Comparison of ENCODE assay signal across 2 cellular contexts in the genomic region with DNA sequence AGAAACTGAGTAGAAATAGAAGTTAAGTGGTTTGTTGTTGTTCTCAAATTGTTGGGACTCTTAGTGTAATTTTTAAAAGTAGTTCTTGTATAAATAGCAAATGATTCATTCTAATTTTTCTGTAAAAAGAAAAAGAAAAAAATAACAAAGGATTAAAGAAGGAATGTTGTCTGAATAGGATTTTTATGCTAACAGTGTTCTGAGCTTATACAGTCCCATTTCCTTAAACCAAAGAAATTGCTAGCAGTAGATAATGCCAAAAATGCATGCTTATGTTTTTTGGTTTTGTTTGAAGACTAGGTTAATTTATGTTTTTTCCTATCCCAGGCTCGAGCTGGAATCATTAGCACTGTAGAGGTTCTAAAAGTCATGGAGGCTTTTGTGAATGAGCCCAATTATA.
TF ChIP-seq lines count a peak whose summit lies in the region.

No MANE protein-coding gene starts in this region.

TF ChIP-seq in IMR-90, 13 proteins besides CTCF, POLR2A, EP300 and RAD21:
- TF ChIP-seq FOS (IDR thresholded peaks at IDR 0.05; ENCODE audit: low read depth, low read length) (no peak), SMC3 (IDR thresholded peaks at IDR 0.05; ENCODE audit: low read depth, low read length) (no peak), RFX5 (IDR thresholded peaks at IDR 0.05; ENCODE audit: low read depth, low read length) (no peak), NFE2L2 (IDR thresholded peaks at IDR 0.05; ENCODE audit: low read depth, low read length) (no peak), CHD1 (IDR thresholded peaks at IDR 0.05; ENCODE audit: low read depth, low read length) (no peak), BHLHE40 (IDR thresholded peaks at IDR 0.05; ENCODE audit: low read depth, low read length) (no peak), RCOR1 (IDR thresholded peaks at IDR 0.05; ENCODE audit: insufficient replicate concordance, low read length) (no peak), MAZ (IDR thresholded peaks at IDR 0.05; ENCODE audit: borderline replicate concordance, low read depth, low read length) (no peak), MXI1 (IDR thresholded peaks at IDR 0.05; ENCODE audit: borderline replicate concordance, low read depth, low read length) (no peak), MAFK (IDR thresholded peaks at IDR 0.05; ENCODE audit: low read depth, low read length) (no peak), CEBPB (IDR thresholded peaks at IDR 0.05; ENCODE audit: low read depth, low read length) (no peak)
- TF ChIP-seq, protein P1, sequence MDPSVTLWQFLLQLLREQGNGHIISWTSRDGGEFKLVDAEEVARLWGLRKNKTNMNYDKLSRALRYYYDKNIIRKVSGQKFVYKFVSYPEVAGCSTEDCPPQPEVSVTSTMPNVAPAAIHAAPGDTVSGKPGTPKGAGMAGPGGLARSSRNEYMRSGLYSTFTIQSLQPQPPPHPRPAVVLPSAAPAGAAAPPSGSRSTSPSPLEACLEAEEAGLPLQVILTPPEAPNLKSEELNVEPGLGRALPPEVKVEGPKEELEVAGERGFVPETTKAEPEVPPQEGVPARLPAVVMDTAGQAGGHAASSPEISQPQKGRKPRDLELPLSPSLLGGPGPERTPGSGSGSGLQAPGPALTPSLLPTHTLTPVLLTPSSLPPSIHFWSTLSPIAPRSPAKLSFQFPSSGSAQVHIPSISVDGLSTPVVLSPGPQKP (IDR thresholded peaks at IDR 0.05; ENCODE audit: borderline replicate concordance, low read depth, low read length), result no peak
- TF ChIP-seq, protein P2, sequence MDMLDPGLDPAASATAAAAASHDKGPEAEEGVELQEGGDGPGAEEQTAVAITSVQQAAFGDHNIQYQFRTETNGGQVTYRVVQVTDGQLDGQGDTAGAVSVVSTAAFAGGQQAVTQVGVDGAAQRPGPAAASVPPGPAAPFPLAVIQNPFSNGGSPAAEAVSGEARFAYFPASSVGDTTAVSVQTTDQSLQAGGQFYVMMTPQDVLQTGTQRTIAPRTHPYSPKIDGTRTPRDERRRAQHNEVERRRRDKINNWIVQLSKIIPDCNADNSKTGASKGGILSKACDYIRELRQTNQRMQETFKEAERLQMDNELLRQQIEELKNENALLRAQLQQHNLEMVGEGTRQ (IDR thresholded peaks at IDR 0.05; ENCODE audit: low read depth, low read length), result no peak

TF ChIP-seq in GM12878, 131 proteins besides CTCF, POLR2A, EP300 and RAD21:
- TF ChIP-seq ETV6 (conservative IDR thresholded peaks at IDR 0.05 in 1 of 2, IDR thresholded peaks at IDR 0.05 in 1 of 2; ENCODE audit: borderline replicate concordance in 1 of 2, low read depth in 1 of 2) (no peak), CHD2 (IDR thresholded peaks at IDR 0.05; ENCODE audit: borderline replicate concordance, low read depth, low read length) (no peak), FOXM1 (IDR thresholded peaks at IDR 0.05; ENCODE audit: low read depth, low read length) (no peak), NFIC (IDR thresholded peaks at IDR 0.05; ENCODE audit: low read depth, low read length) (no peak), POLR2AphosphoS5 (IDR thresholded peaks at IDR 0.05; ENCODE audit: low read length) (no peak), IKZF1 (conservative IDR thresholded peaks at IDR 0.05) (no peak)
- TF ChIP-seq, protein P1 (IDR thresholded peaks at IDR 0.05; ENCODE audit: low read depth, low read length), result no peak
- TF ChIP-seq, protein P3, sequence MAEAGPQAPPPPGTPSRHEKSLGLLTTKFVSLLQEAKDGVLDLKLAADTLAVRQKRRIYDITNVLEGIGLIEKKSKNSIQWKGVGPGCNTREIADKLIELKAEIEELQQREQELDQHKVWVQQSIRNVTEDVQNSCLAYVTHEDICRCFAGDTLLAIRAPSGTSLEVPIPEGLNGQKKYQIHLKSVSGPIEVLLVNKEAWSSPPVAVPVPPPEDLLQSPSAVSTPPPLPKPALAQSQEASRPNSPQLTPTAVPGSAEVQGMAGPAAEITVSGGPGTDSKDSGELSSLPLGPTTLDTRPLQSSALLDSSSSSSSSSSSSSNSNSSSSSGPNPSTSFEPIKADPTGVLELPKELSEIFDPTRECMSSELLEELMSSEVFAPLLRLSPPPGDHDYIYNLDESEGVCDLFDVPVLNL (IDR thresholded peaks at IDR 0.05; ENCODE audit: low read depth, low read length), result no peak
